28 cellular contexts compared by ENCODE assay signal in genomic region chr18:62494764-62495163, GRCh38.
"Had no signal": no experiment of that assay in that cellular context is flagged by ENCODE, and none has a peak within 500 bp of the region (broad histone marks: within the 10 kb centered on the region; RNA-seq: fewer than 3 reads in every experiment).

No MANE protein-coding gene starts in this region.

- H3K9ac ChIP-seq: neural progenitor cell, parathyroid adenoma had no signal

- H3K27me3 ChIP-seq: neural progenitor cell, ovary, right lobe of liver, sigmoid colon, thyroid gland, tibial nerve, upper lobe of left lung, vagina had no signal

- ATAC-seq: natural killer cell; psoas muscle; right cardiac atrium; right lobe of liver; stimulated activated effector memory CD8-positive, alpha-beta T cell treated with anti-CD3 and anti-CD28 coated beads, Interleukin-12 subunit alpha, Interleukin-12 subunit beta, amount 100 ng/mL, for 72 hours; stimulated activated naive B cell treated with anti-CD40 and anti-IgM and Interleukin-4, amounts not matched to agents 10 μg/mL and 1 μg/mL and 100 μg/mL, for 72 hours had no signal

- H3K27ac Mint-ChIP-seq: natural killer cell; nephron; neural progenitor cell; progenitor cell of endocrine pancreas; stimulated activated effector memory CD8-positive, alpha-beta T cell treated with anti-CD3 and anti-CD28 coated beads, Interleukin-12 subunit alpha, Interleukin-12 subunit beta, amount 100 ng/mL, for 72 hours; stimulated activated naive B cell treated with anti-CD40 and anti-IgM and Interleukin-4, amounts not matched to agents 10 μg/mL and 1 μg/mL and 100 μg/mL, for 72 hours; stimulated activated naive CD8-positive, alpha-beta T cell treated with anti-CD3 and anti-CD28 coated beads, Interleukin-15, Interleukin-2, amounts not matched to agents 100 ng/mL and 50 ng/mL, for 24 hours had no signal

- H3K4me1 Mint-ChIP-seq: natural killer cell; nephron; stimulated activated effector memory CD8-positive, alpha-beta T cell treated with anti-CD3 and anti-CD28 coated beads, Interleukin-12 subunit alpha, Interleukin-12 subunit beta, amount 100 ng/mL, for 72 hours had no signal

- H2AFZ ChIP-seq: neural progenitor cell, parathyroid adenoma had no signal

- H3K79me2 ChIP-seq: parathyroid adenoma had no signal

- DNase-seq: natural killer cell; occipital lobe; ovary; posterior cingulate gyrus; psoas muscle; right cardiac atrium; right lobe of liver; sigmoid colon; small intestine; stimulated activated CD4-positive, alpha-beta T cell treated with anti-CD3 and anti-CD28 coated beads, Interleukin-15, amount 100 ng/mL, for 24 hours; stimulated activated CD4-positive, alpha-beta T cell treated with anti-CD3 and anti-CD28 coated beads, Interleukin-2, amount 100 ng/mL, for 24 hours; stimulated activated CD4-positive, alpha-beta T cell treated with anti-CD3 and anti-CD28 coated beads, Interleukin-2, amount 100 ng/mL, for 48 hours; stimulated activated CD4-positive, alpha-beta T cell treated with anti-CD3 and anti-CD28 coated beads, Interleukin-4, amount 100 ng/mL, for 24 hours; stimulated activated naive B cell treated with anti-CD40 and anti-IgM and Interleukin-4, amounts not matched to agents 10 μg/mL and 1 μg/mL and 100 μg/mL, for 72 hours; stimulated activated naive CD4-positive, alpha-beta T cell treated with Interleukin-2 at 50 U/mL for 16 hours; stomach; thyroid gland; trophoblast cell; upper lobe of left lung had no signal

- H3K4me3 Mint-ChIP-seq: natural killer cell; nephron; neural progenitor cell; stimulated activated effector memory CD8-positive, alpha-beta T cell treated with anti-CD3 and anti-CD28 coated beads, Interleukin-12 subunit alpha, Interleukin-12 subunit beta, amount 100 ng/mL, for 72 hours; stimulated activated naive B cell treated with anti-CD40 and anti-IgM and Interleukin-4, amounts not matched to agents 10 μg/mL and 1 μg/mL and 100 μg/mL, for 72 hours; stimulated activated naive CD8-positive, alpha-beta T cell treated with anti-CD3 and anti-CD28 coated beads, Interleukin-15, Interleukin-2, amounts not matched to agents 100 ng/mL and 50 ng/mL, for 24 hours had no signal

- H3K27me3 Mint-ChIP-seq: progenitor cell of endocrine pancreas had no signal

- H3K36me3 ChIP-seq: neural progenitor cell, ovary, right lobe of liver, sigmoid colon, stomach, thoracic aorta, thyroid gland, tibial nerve, upper lobe of left lung, vagina had no signal

- H3K36me3 Mint-ChIP-seq: natural killer cell; neural progenitor cell; stimulated activated effector memory CD8-positive, alpha-beta T cell treated with anti-CD3 and anti-CD28 coated beads, Interleukin-12 subunit alpha, Interleukin-12 subunit beta, amount 100 ng/mL, for 72 hours; stimulated activated naive B cell treated with anti-CD40 and anti-IgM and Interleukin-4, amounts not matched to agents 10 μg/mL and 1 μg/mL and 100 μg/mL, for 72 hours had no signal

- H3K9me3 Mint-ChIP-seq: natural killer cell; nephron; stimulated activated effector memory CD8-positive, alpha-beta T cell treated with anti-CD3 and anti-CD28 coated beads, Interleukin-12 subunit alpha, Interleukin-12 subunit beta, amount 100 ng/mL, for 72 hours; stimulated activated naive B cell treated with anti-CD40 and anti-IgM and Interleukin-4, amounts not matched to agents 10 μg/mL and 1 μg/mL and 100 μg/mL, for 72 hours; stimulated activated naive CD8-positive, alpha-beta T cell treated with anti-CD3 and anti-CD28 coated beads, Interleukin-15, Interleukin-2, amounts not matched to agents 100 ng/mL and 50 ng/mL, for 24 hours had no signal

- H3K4me2 ChIP-seq: neural progenitor cell had no signal

- H3K4me1 ChIP-seq: parathyroid adenoma, psoas muscle, sigmoid colon, stomach, thyroid gland, tibial nerve, vagina had no signal

- H3K9me3 ChIP-seq: ovary, psoas muscle, right lobe of liver, sigmoid colon, stomach, thoracic aorta, thyroid gland, tibial nerve, upper lobe of left lung, vagina had no signal

- H3K27ac ChIP-seq: neural progenitor cell, ovary, parathyroid adenoma, psoas muscle, right lobe of liver, sigmoid colon, stomach, thoracic aorta, thyroid gland, tibial nerve, upper lobe of left lung, vagina had no signal

- H3K4me3 ChIP-seq: neural progenitor cell, ovary, psoas muscle, right lobe of liver, sigmoid colon, stomach, thoracic aorta, thyroid gland, tibial nerve, upper lobe of left lung, vagina had no signal
